Comparison of ENCODE assay signal across 13 cellular contexts in genomic region chr10:29657719-29658274, GRCh38. TPM values are rescaled to one million over a fixed set of nuclear protein-coding genes. Genes with fewer than 3 reads are reported as not detected.
A peak's percentile ranks its signal among the peaks of the same experiment; 100 is the strongest.
DNase-seq lines count a peak whose midpoint lies in the region; ATAC-seq and TF ChIP-seq lines count a peak whose summit lies in the region.
"Had no signal": no experiment of that assay in that cellular context is flagged by ENCODE, and none has a peak within 500 bp of the region (broad histone marks: within the 10 kb centered on the region; RNA-seq: fewer than 3 reads in every experiment).

No MANE protein-coding gene starts in this region.

- H3K27ac Mint-ChIP-seq in activated naive CD4-positive, alpha-beta T cell treated with anti-CD3 and anti-CD28 coated beads, Interleukin-2, amount 50 U/mL, for 24 hours = peak overlapping the region; percentile 11
- no peak overlapping the region for H3K27ac Mint-ChIP-seq in activated naive CD4-positive, alpha-beta T cell treated with anti-CD3 and anti-CD28 coated beads, Interleukin-2, amount 10 ng/mL, durations not matched to agents 7 days and 5 days
- peak overlapping the region; percentile 94 for H3K27ac Mint-ChIP-seq in type B pancreatic cell

- peaks cover 33% of the 10 kb centered on the region for H3K36me3 Mint-ChIP-seq in activated naive CD4-positive, alpha-beta T cell treated with anti-CD3 and anti-CD28 coated beads, Interleukin-2, amount 50 U/mL, for 24 hours
- peaks cover 34% of the 10 kb centered on the region for H3K36me3 Mint-ChIP-seq in activated naive CD4-positive, alpha-beta T cell treated with anti-CD3 and anti-CD28 coated beads, Interleukin-2, amount 10 ng/mL, durations not matched to agents 7 days and 5 days
- H3K36me3 Mint-ChIP-seq in type B pancreatic cell = peaks cover 58% of the 10 kb centered on the region

- H3K4me1 ChIP-seq in SJSA1 (replicated peaks) = peaks cover 38% of the 10 kb centered on the region

- TF ChIP-seq CTCF in type B pancreatic cell (conservative IDR thresholded peaks at IDR 0.05) = no peak

- H3K27ac ChIP-seq in SJSA1 = peak overlapping the region; percentile 95; the same call in 1 of the 2 replicates

- H3K4me3 ChIP-seq in SJSA1 = no peak overlapping the region

- H3K4me1 Mint-ChIP-seq in activated naive CD4-positive, alpha-beta T cell treated with anti-CD3 and anti-CD28 coated beads, Interleukin-2, amount 50 U/mL, for 24 hours = peaks cover 47% of the 10 kb centered on the region
- peaks cover 29% of the 10 kb centered on the region for H3K4me1 Mint-ChIP-seq in activated naive CD4-positive, alpha-beta T cell treated with anti-CD3 and anti-CD28 coated beads, Interleukin-2, amount 10 ng/mL, durations not matched to agents 7 days and 5 days
- peaks cover 45% of the 10 kb centered on the region for H3K4me1 Mint-ChIP-seq in type B pancreatic cell (ENCODE audit: unreplicated experiment)

- peaks cover 13% of the 10 kb centered on the region for H3K36me3 ChIP-seq in SJSA1

- no peaks in the 10 kb centered on the region for H3K27me3 ChIP-seq in SJSA1 (replicated peaks)

- ATAC-seq in HG03159 (IDR thresholded peaks at IDR 0.05; ENCODE audit: unreplicated experiment) = no peak
- ATAC-seq: activated CD4-positive, CD25-positive, alpha-beta regulatory T cell treated with anti-CD3 and anti-CD28 coated beads, Interleukin-2, amount 50 U/mL, for 24 hours had no signal

- H3K9me3 ChIP-seq in SJSA1 (replicated peaks) = no peaks in the 10 kb centered on the region

- peak overlapping the region; percentile 30 for H3K4me3 Mint-ChIP-seq in activated naive CD4-positive, alpha-beta T cell treated with anti-CD3 and anti-CD28 coated beads, Interleukin-2, amount 50 U/mL, for 24 hours
- no peak overlapping the region for H3K4me3 Mint-ChIP-seq in activated naive CD4-positive, alpha-beta T cell treated with anti-CD3 and anti-CD28 coated beads, Interleukin-2, amount 10 ng/mL, durations not matched to agents 7 days and 5 days
- H3K4me3 Mint-ChIP-seq in type B pancreatic cell = peak overlapping the region; percentile 42

- no peak for DNase-seq in activated naive CD4-positive, alpha-beta T cell treated with anti-CD3 and anti-CD28 coated beads, Interleukin-2, amount 10 ng/mL, durations not matched to agents 7 days and 5 days
- no peak for DNase-seq in SJSA1 (ENCODE audit: low read depth in 1 of 2, low spot score in 2 of 2)
- peak; percentile 57 for DNase-seq in glomerular visceral epithelial cell (ENCODE audit: extremely low spot score)
- no peak for DNase-seq in type B pancreatic cell (ENCODE audit: extremely low spot score, unreplicated experiment)
- DNase-seq in HK-2 (ENCODE audit: unreplicated experiment) = no peak
- no peak for DNase-seq in Ammon's horn (ENCODE audit: low spot score)
- DNase-seq: activated naive CD4-positive, alpha-beta T cell treated with anti-CD3 and anti-CD28 coated beads, Interleukin-2, amount 50 U/mL, for 16 hours; Right ventricle myocardium superior; stimulated activated CD4-positive, alpha-beta T cell treated with anti-CD3 and anti-CD28 coated beads, Interleukin-12 subunit alpha, Interleukin-12 subunit beta, amount 100 ng/mL, for 4 hours; stimulated activated CD8-positive, alpha-beta memory T cell treated with anti-CD3 and anti-CD28 coated beads, Interleukin-4, amount 100 ng/mL, for 48 hours had no signal

- H3K27me3 Mint-ChIP-seq in activated naive CD4-positive, alpha-beta T cell treated with anti-CD3 and anti-CD28 coated beads, Interleukin-2, amount 50 U/mL, for 24 hours = no peaks in the 10 kb centered on the region
- H3K27me3 Mint-ChIP-seq in activated naive CD4-positive, alpha-beta T cell treated with anti-CD3 and anti-CD28 coated beads, Interleukin-2, amount 10 ng/mL, durations not matched to agents 7 days and 5 days = peaks cover 25% of the 10 kb centered on the region
- no peaks in the 10 kb centered on the region for H3K27me3 Mint-ChIP-seq in type B pancreatic cell

- CTCF ChIA-PET in activated naive CD4-positive, alpha-beta T cell treated with anti-CD3 and anti-CD28 coated beads, Interleukin-2, amount 10 ng/mL, durations not matched to agents 7 days and 5 days (lab: Charles Lee) = no interaction called here

- no peaks in the 10 kb centered on the region for H3K9me3 Mint-ChIP-seq in activated naive CD4-positive, alpha-beta T cell treated with anti-CD3 and anti-CD28 coated beads, Interleukin-2, amount 50 U/mL, for 24 hours
- H3K9me3 Mint-ChIP-seq in activated naive CD4-positive, alpha-beta T cell treated with anti-CD3 and anti-CD28 coated beads, Interleukin-2, amount 10 ng/mL, durations not matched to agents 7 days and 5 days = peaks cover 21% of the 10 kb centered on the region
- peaks cover 16% of the 10 kb centered on the region for H3K9me3 Mint-ChIP-seq in type B pancreatic cell

RNA-seq across cellular contexts. Expression of gene SVIL, which starts 23.0 kb away (rescaled TPM):
- total RNA-seq in SJSA1 (2014; rRNA removed; shearing (Covaris generic)) = 10.2 and 429 TPM in 2 replicates
- total RNA-seq in type B pancreatic cell (ENCODE audit: low replicate concordance) = 171 and 195 TPM in 2 replicates
